In genomic region chr13:44649118-44649455, GRCh38 we compare ENCODE assay signal across 14 cellular contexts.
A peak's percentile ranks its signal among the peaks of the same experiment; 100 is the strongest.
DNase-seq lines count a peak whose midpoint lies in the region; ATAC-seq and TF ChIP-seq lines count a peak whose summit lies in the region.
"Had no signal": no experiment of that assay in that cellular context is flagged by ENCODE, and none has a peak within 500 bp of the region (broad histone marks: within the 10 kb centered on the region; RNA-seq: fewer than 3 reads in every experiment).

No MANE protein-coding gene starts in this region.

- H3K9me3 Mint-ChIP-seq in nephron progenitor cell = no peaks in the 10 kb centered on the region
- H3K9me3 Mint-ChIP-seq: activated naive CD4-positive, alpha-beta T cell treated with anti-CD3 and anti-CD28 coated beads, Interleukin-2, amount 50 U/mL, for 24 hours had no signal

- peaks cover 29% of the 10 kb centered on the region for H3K27me3 Mint-ChIP-seq in nephron progenitor cell (ENCODE audit: low read depth, poor library complexity)

- H3K36me3 Mint-ChIP-seq in nephron progenitor cell (ENCODE audit: low read depth) = no peaks in the 10 kb centered on the region
- H3K36me3 Mint-ChIP-seq: activated naive CD4-positive, alpha-beta T cell treated with anti-CD3 and anti-CD28 coated beads, Interleukin-2, amount 50 U/mL, for 24 hours had no signal

- TF ChIP-seq CTCF in GM12865 (IDR thresholded peaks at IDR 0.05; ENCODE audit: insufficient read depth, low read depth, low read length, missing control alignments) (no peak), nephron progenitor cell (IDR thresholded peaks at IDR 0.05) (no peak)

- no peak overlapping the region for H3K27ac Mint-ChIP-seq in nephron progenitor cell
- H3K27ac Mint-ChIP-seq: activated naive CD4-positive, alpha-beta T cell treated with anti-CD3 and anti-CD28 coated beads, Interleukin-2, amount 50 U/mL, for 24 hours had no signal

- peak; percentile 69 for DNase-seq in GM12865 (ENCODE audit: low read depth)
- peak; percentile 56 for DNase-seq in activated CD8-positive, alpha-beta memory T cell treated with anti-CD3 and anti-CD28 coated beads, Interleukin-2, amount 50 U/mL, for 48 hours
- DNase-seq in nephron progenitor cell = peak; percentile 11
- DNase-seq in NCI-H345 treated with DMSO at 0.1 percent for 48 hours (lab: John Stamatoyannopoulos, UW; ENCODE audit: unreplicated experiment) = no peak
- DNase-seq in cerebellar cortex (ENCODE audit: low spot score) = no peak
- DNase-seq in T-helper 9 cell = no peak
- DNase-seq: psoas muscle, WERI-Rb-1 had no signal

- H3K4me3 ChIP-seq in GM12865 (ENCODE audit: low read depth, low read length) = no peak overlapping the region
- H3K4me3 ChIP-seq: cardiac muscle cell, gastroesophageal sphincter, psoas muscle, SK-N-MC had no signal

- H3K4me3 Mint-ChIP-seq in nephron progenitor cell = no peak overlapping the region
- H3K4me3 Mint-ChIP-seq: activated naive CD4-positive, alpha-beta T cell treated with anti-CD3 and anti-CD28 coated beads, Interleukin-2, amount 50 U/mL, for 24 hours had no signal

- peaks cover 20% of the 10 kb centered on the region for H3K4me1 Mint-ChIP-seq in nephron progenitor cell

- ATAC-seq in GM21619 (IDR thresholded peaks at IDR 0.05; ENCODE audit: unreplicated experiment) = peak; percentile 71
- no peak for ATAC-seq in HG02884 (IDR thresholded peaks at IDR 0.05; ENCODE audit: unreplicated experiment)
- ATAC-seq: gastroesophageal sphincter, psoas muscle had no signal

Comparison
In these comparisons a context has a peak if more than half of its experiments do, and no peak if none do; other contexts are left out.
1. DNase-seq: peak in GM12865 (single experiment), activated CD8-positive, alpha-beta memory T cell treated with anti-CD3 and anti-CD28 coated beads, Interleukin-2, amount 50 U/mL, for 48 hours (single experiment) and nephron progenitor cell (single experiment); none in NCI-H345 treated with DMSO at 0.1 percent for 48 hours (single experiment), cerebellar cortex (single experiment) and T-helper 9 cell (single experiment).